8 cellular contexts compared by ENCODE assay signal in the genomic region with DNA sequence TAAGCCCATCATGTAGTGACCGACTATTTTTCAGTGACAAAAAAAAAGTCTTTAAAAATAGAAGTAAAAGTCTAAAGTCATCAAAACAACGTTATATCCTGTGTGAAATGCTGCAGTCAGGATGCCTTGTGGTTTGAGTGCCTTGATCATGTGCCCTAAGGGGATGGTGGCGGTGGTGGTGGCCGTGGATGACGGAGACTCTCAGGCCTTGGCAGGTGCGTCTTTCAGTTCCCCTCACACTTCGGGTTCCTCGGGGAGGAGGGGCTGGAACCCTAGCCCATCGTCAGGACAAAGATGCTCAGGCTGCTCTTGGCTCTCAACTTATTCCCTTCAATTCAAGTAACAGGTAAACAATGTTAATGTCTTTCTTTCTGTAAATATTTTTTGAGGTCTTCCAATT. TPM values are rescaled to one million over a fixed set of nuclear protein-coding genes. Genes with fewer than 3 reads are reported as not detected.
DNase-seq lines count a peak whose midpoint lies in the region; ATAC-seq, FAIRE-seq and TF ChIP-seq lines count a peak whose summit lies in the region.

TSS of gene CD28 (plus strand) at position 237 of the 400 bp plus-strand sequence. CDS start at position 295, 58 bp downstream.

- H3K36me3 ChIP-seq in right lobe of liver (no peaks in the 10 kb centered on the region), HepG2 (replicated peaks in 1 of 2; ENCODE audit: control insufficient read depth in 1 of 2, insufficient read depth in 2 of 2, low read length in 2 of 2) (no peaks in the 10 kb centered on the region), KOPT-K1 (ENCODE audit: insufficient read depth, low read length) (peaks cover 8% of the 10 kb centered on the region)

- H2AFZ ChIP-seq in HepG2 (ENCODE audit: low read length), result no peak within 1 kb of the TSS

- CTCF ChIA-PET in HepG2 (lab: Yijun Ruan, JAX; ENCODE audit: low intra/inter-chr PET ratio, low total read pairs), result no interaction called here

- H3K79me2 ChIP-seq in HepG2 (ENCODE audit: insufficient read depth, low read length), result no peaks in the 10 kb centered on the region

- no peaks in the 10 kb centered on the region for H4K20me1 ChIP-seq in HepG2 (ENCODE audit: insufficient read depth, low read length)

- POLR2A ChIA-PET in HepG2 (lab: Yijun Ruan, JAX), result no interaction called here

- TF ChIP-seq POLR2A in right lobe of liver (IDR thresholded peaks at IDR 0.05), result no peak
- TF ChIP-seq POLR2A in HepG2 (IDR thresholded peaks at IDR 0.05; ENCODE audit: insufficient read depth in 1 of 2, low read depth in 2 of 2, low read length in 2 of 2), result no peak

- no peak within 1 kb of the TSS for H3K4me2 ChIP-seq in HepG2 (ENCODE audit: low read depth, low read length)

- TF ChIP-seq CTCF in right lobe of liver (IDR thresholded peaks at IDR 0.05), result no peak
- no peak for TF ChIP-seq CTCF in HepG2 (CRISPR knock-in tag; IDR thresholded peaks at IDR 0.05)

- in situ Hi-C loops in HepG2 (cut with HindIII; ENCODE audit: extremely low pct_ligation_motif_present, low pct_unique_long_range_greater_than_20kb), result no loop called here

- BruUV-seq in HepG2 (replicated peaks; lab: Mats Ljungman, UMichigan), result no TSS peak

- no peaks in the 10 kb centered on the region for H3K27me3 ChIP-seq in right lobe of liver
- H3K27me3 ChIP-seq in HepG2 (ENCODE audit: control insufficient read depth in 1 of 2, insufficient read depth in 2 of 2, low read length in 2 of 2), result no peaks in the 10 kb centered on the region

- DNase-seq in right lobe of liver (peak in 2 of 3 donors; percentile 39 to 61), HepG2 (ENCODE audit: low spot score) (no peak), posterior vena cava (ENCODE audit: low spot score) (peak; percentile 85), NCI-H1694 (lab: John Stamatoyannopoulos, UW) (no peak), NCI-H1092 (lab: John Stamatoyannopoulos, UW) (no peak), COLO668 (lab: John Stamatoyannopoulos, UW; ENCODE audit: unreplicated experiment) (no peak)
- peak; percentile 90 for DNase-seq in activated T-cell treated with anti-CD3 and anti-CD28 coated beads, Interleukin-2, amount 50 U/mL, for 48 hours

- H3K4me1 ChIP-seq in right lobe of liver (no peaks in the 10 kb centered on the region), HepG2 (ENCODE audit: insufficient read depth, low read length) (peaks cover 43% of the 10 kb centered on the region)

- no peaks in the 10 kb centered on the region for H3K9me3 ChIP-seq in right lobe of liver
- no peaks in the 10 kb centered on the region for H3K9me3 ChIP-seq in HepG2 (ENCODE audit: low read length)
- H3K9me3 ChIP-seq in KOPT-K1 (ENCODE audit: insufficient read depth, low read length, poor library complexity, severe bottlenecking), result peaks cover 7% of the 10 kb centered on the region

- intact Hi-C loops in right lobe of liver (cut with DNase I), result no loop called here
- intact Hi-C loops in HepG2 (cut with micrococcal nuclease; ENCODE audit: unreplicated experiment), result no loop called here
- intact Hi-C loops in posterior vena cava (cut with DNase I), result no loop called here

- FAIRE-seq in HepG2 (lab: Jason Lieb, UNC), result no peak

- peak; percentile 57 to 65 (median 60) for ATAC-seq in right lobe of liver
- no peak for ATAC-seq in HepG2

- TF ChIP-seq EP300 in HepG2 (IDR thresholded peaks at IDR 0.05; ENCODE audit: low read depth in 2 of 2, low read length in 2 of 2), result no peak
- TF ChIP-seq EP300 in HepG2 (CRISPR knock-in tag; IDR thresholded peaks at IDR 0.05; ENCODE audit: borderline replicate concordance), result no peak

- H3K4me3 ChIP-seq in right lobe of liver (no peak within 1 kb of the TSS), HepG2 (replicated peaks in 1 of 3; ENCODE audit: insufficient read depth in 1 of 3, low read depth in 2 of 3, low read length in 3 of 3) (no peak within 1 kb of the TSS)

- no peak within 1 kb of the TSS for H3K27ac ChIP-seq in right lobe of liver
- no peak within 1 kb of the TSS for H3K27ac ChIP-seq in HepG2 (ENCODE audit: extremely low read length, insufficient read depth, low read length)
- peak within 1 kb of the TSS; percentile 97 for H3K27ac ChIP-seq in KOPT-K1 (ENCODE audit: low read depth, low read length, poor library complexity, severe bottlenecking)

- no peak within 1 kb of the TSS for H3K9ac ChIP-seq in HepG2 (ENCODE audit: insufficient read depth, low read depth, low read length)

- 52% methylated on average over 9 of the region's 9 CpGs for WGBS in right lobe of liver (ENCODE audit: insufficient coverage, low coverage, low lambda C conversion rate, missing lambda C conversion rate)
- WGBS in HepG2 (ENCODE audit: low lambda C conversion rate), result 80% methylated on average over 9 of the region's 9 CpGs

- TF ChIP-seq RAD21 in HepG2 (CRISPR knock-in tag; IDR thresholded peaks at IDR 0.05), result no peak

TF ChIP-seq in HepG2, 621 proteins besides CTCF, POLR2A, EP300 and RAD21 (continues in another document):
- TF ChIP-seq ZNF3 (CRISPR knock-in tag; IDR thresholded peaks at IDR 0.05), result no peak
- no peak for TF ChIP-seq PHF20 (CRISPR knock-in tag; IDR thresholded peaks at IDR 0.05)
- TF ChIP-seq BATF2 (CRISPR knock-in tag; IDR thresholded peaks at IDR 0.05), result no peak
- TF ChIP-seq TP53 (CRISPR knock-in tag; conservative IDR thresholded peaks at IDR 0.05), result no peak
- no peak for TF ChIP-seq MXD4 (CRISPR knock-in tag; IDR thresholded peaks at IDR 0.05)
- TF ChIP-seq ZNF292 (CRISPR knock-in tag; IDR thresholded peaks at IDR 0.05; ENCODE audit: borderline replicate concordance, low read depth), result no peak
- TF ChIP-seq REPIN1 (CRISPR knock-in tag; IDR thresholded peaks at IDR 0.05; ENCODE audit: borderline replicate concordance, low read depth), result no peak
- TF ChIP-seq ZNF839 (CRISPR knock-in tag; IDR thresholded peaks at IDR 0.05; ENCODE audit: borderline replicate concordance), result no peak
- no peak for TF ChIP-seq ZNF75D (CRISPR knock-in tag; IDR thresholded peaks at IDR 0.05; ENCODE audit: borderline replicate concordance)
- TF ChIP-seq, protein P1, sequence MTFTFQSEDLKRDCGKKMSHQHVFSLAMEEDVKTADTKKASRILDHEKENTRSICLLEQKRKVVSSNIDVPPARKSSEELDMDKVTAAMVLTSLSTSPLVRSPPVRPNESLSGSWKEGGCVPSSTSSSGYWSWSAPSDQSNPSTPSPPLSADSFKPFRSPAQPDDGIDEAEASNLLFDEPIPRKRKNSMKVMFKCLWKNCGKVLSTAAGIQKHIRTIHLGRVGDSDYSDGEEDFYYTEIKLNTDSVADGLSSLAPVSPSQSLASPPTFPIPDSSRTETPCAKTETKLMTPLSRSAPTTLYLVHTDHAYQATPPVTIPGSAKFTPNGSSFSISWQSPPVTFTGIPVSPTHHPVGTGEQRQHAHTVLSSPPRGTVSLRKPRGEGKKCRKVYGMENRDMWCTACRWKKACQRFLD (CRISPR knock-in tag; IDR thresholded peaks at IDR 0.05; ENCODE audit: borderline replicate concordance), result no peak
- no peak for TF ChIP-seq ZNF276 (CRISPR knock-in tag; IDR thresholded peaks at IDR 0.05; ENCODE audit: low read depth)
- TF ChIP-seq ZZZ3 (CRISPR knock-in tag; IDR thresholded peaks at IDR 0.05; ENCODE audit: borderline replicate concordance), result no peak
- no peak for TF ChIP-seq FOXA1 (IDR thresholded peaks at IDR 0.05)
- TF ChIP-seq FOXA1 (CRISPR knock-in tag; IDR thresholded peaks at IDR 0.05), result no peak

RNA-seq across cellular contexts. Expression of gene CD28, which starts in this region (rescaled TPM):
- total RNA-seq in right lobe of liver (1 to 10 TPM in 1 of 6 experiments, under 1 TPM in 5; 0.16 to 1.6 (median 0.46) TPM), HepG2 (2016; rRNA removed; fragmentation: Illumina TruSeq; extraction: Trizol) (not detected in 2 replicates), posterior vena cava (1 to 10 TPM; 3.8 to 6.3 TPM)
- not detected in 2 replicates for total RNA-seq in HepG2 (2016; cell fraction: cytosol; rRNA removed; fragmentation: Illumina TruSeq; extraction: Trizol; ENCODE audit: low read depth)
- not detected in 2 replicates for total RNA-seq in HepG2 (2016; cell fraction: insoluble cytoplasmic fraction; rRNA removed; fragmentation: Illumina TruSeq; extraction: Trizol)
- 0.03 TPM in 1 of 2 replicates, not detected in the other for total RNA-seq in HepG2 (2016; cell fraction: membrane; rRNA removed; fragmentation: Illumina TruSeq; extraction: Trizol)
- not detected in 2 replicates for total RNA-seq in HepG2 (2016; cell fraction: nucleus; rRNA removed; fragmentation: Illumina TruSeq; extraction: Trizol)
- not detected in 2 replicates for polyA plus RNA-seq in HepG2 (2011; rRNA removed)
- 0.03 TPM in 2 replicates for polyA plus RNA-seq in HepG2 (2011; cell fraction: cytosol; rRNA removed)
- not detected in 2 replicates for polyA plus RNA-seq in HepG2 (2011; cell fraction: nucleus; rRNA removed)
- polyA plus RNA-seq in HepG2 (2012), result not detected in 2 replicates
- polyA plus RNA-seq in HepG2 (2016; cell fraction: cytosol; fragmentation: Illumina TruSeq; extraction: Trizol; ENCODE audit: low read depth), result not detected in 2 replicates
- not detected in 2 replicates for polyA plus RNA-seq in HepG2 (2016; cell fraction: insoluble cytoplasmic fraction; fragmentation: Illumina TruSeq; extraction: Trizol; ENCODE audit: low read depth)
- polyA plus RNA-seq in HepG2 (2016; cell fraction: membrane; fragmentation: Illumina TruSeq; extraction: Trizol; ENCODE audit: low read depth), result not detected in 2 replicates
- not detected in 2 replicates for polyA plus RNA-seq in HepG2 (2016; cell fraction: nucleus; fragmentation: Illumina TruSeq; extraction: Trizol; ENCODE audit: insufficient read depth, low read depth)
- not detected in 2 replicates for polyA minus RNA-seq in HepG2 (2011; rRNA and poly(A)+ RNA removed; ENCODE audit: low replicate concordance)
- polyA minus RNA-seq in HepG2 (2011; cell fraction: cytosol; rRNA and poly(A)+ RNA removed), result not detected in 2 replicates
- not detected in 2 replicates for polyA minus RNA-seq in HepG2 (2011; cell fraction: nucleus; rRNA and poly(A)+ RNA removed)

Comparison
In these comparisons a context has a peak if more than half of its experiments do, and no peak if none do; other contexts are left out.
1. DNase-seq: peak in right lobe of liver (2 of 3), activated T-cell treated with anti-CD3 and anti-CD28 coated beads, Interleukin-2, amount 50 U/mL, for 48 hours (2 of 2) and posterior vena cava (single experiment); none in HepG2 (single experiment), NCI-H1694 (single experiment), NCI-H1092 (single experiment) and COLO668 (single experiment).